Comparison of ENCODE assay signal across 16 cellular contexts in the genomic region with DNA sequence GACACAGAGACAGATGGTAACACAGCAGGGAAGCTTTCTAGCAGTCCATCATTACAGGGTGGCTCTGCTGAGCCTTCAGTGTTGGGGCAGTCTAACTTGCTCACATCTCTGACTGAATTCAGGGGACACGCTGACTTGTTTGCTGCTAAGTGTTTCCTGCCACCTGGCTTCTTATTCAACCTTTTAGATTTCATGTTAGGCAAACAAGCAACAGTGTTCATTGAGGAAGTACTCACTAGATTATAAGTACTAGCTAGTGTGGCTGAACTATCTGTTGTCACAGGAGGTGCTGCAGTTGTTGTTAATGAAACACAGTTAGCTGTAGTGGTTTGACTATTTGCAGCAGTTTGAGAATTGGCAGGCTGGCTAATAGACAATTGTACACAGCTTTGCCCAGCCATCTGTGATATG. TPM values are rescaled to one million over a fixed set of nuclear protein-coding genes. Genes with fewer than 3 reads are reported as not detected.
DNase-seq lines count a peak whose midpoint lies in the region; ATAC-seq lines count a peak whose summit lies in the region.
"Had no signal": no experiment of that assay in that cellular context is flagged by ENCODE, and none has a peak within 500 bp of the region (broad histone marks: within the 10 kb centered on the region; RNA-seq: fewer than 3 reads in every experiment).

No MANE protein-coding gene starts in this region.

- no peak overlapping the region for H3K4me3 ChIP-seq in Jurkat, Clone E6-1 (ENCODE audit: low read length)
- H3K4me3 ChIP-seq: lower lobe of right lung had no signal

- intact Hi-C loops in left colon (cut with DNase I, micrococcal nuclease) = no loop called here

- DNase-seq in COLO668 (lab: John Stamatoyannopoulos, UW; ENCODE audit: unreplicated experiment) = peak; percentile 36
- DNase-seq in Jurkat, Clone E6-1 (ENCODE audit: low read depth, low spot score) = peak; percentile 31
- DNase-seq in NCI-H524 (lab: John Stamatoyannopoulos, UW) = peak; percentile 87 to 92
- DNase-seq in left colon = no peak
- DNase-seq in stimulated activated CD4-positive, alpha-beta T cell treated with anti-CD3 and anti-CD28 coated beads, Interleukin-4, amount 100 ng/mL, for 1 hour = no peak
- DNase-seq in RKO (ENCODE audit: low spot score) = no peak
- DNase-seq: activated naive CD4-positive, alpha-beta T cell treated with anti-CD3 and anti-CD28 coated beads for 36 hours; brain microvascular endothelial cell; effector CD4-positive, alpha-beta T cell; KBM-7; lower lobe of right lung; RPMI8226 had no signal

- ATAC-seq in left colon = peak; percentile 16
- ATAC-seq in HG02852 (IDR thresholded peaks at IDR 0.05; ENCODE audit: unreplicated experiment) = no peak
- ATAC-seq in GM19463 (IDR thresholded peaks at IDR 0.05; ENCODE audit: unreplicated experiment) = no peak
- ATAC-seq: activated CD4-positive, CD25-positive, alpha-beta regulatory T cell treated with anti-CD3 and anti-CD28 coated beads, Interleukin-2, amount 50 U/mL, for 24 hours; HCT116; lower lobe of right lung had no signal

RNA-seq across cellular contexts. Expression of gene USF3, which starts 37.3 kb away (rescaled TPM):
- polyA plus RNA-seq in Jurkat, Clone E6-1 (2012; ENCODE audit: insufficient read depth, insufficient read length) = 6.5 TPM
- 10 to 100 TPM; 25.5 to 25.6 TPM for total RNA-seq in left colon

Comparison
In these comparisons a context has a peak if more than half of its experiments do, and no peak if none do; other contexts are left out.
1. DNase-seq: peak in COLO668 (single experiment), Jurkat, Clone E6-1 (single experiment) and NCI-H524 (2 of 2); none in left colon (0 of 2), stimulated activated CD4-positive, alpha-beta T cell treated with anti-CD3 and anti-CD28 coated beads, Interleukin-4, amount 100 ng/mL, for 1 hour (single experiment) and RKO (single experiment).